ENCODE assay signal across 2 cellular contexts in genomic region chr3:60096403-60096802, GRCh38.
TF ChIP-seq lines count a peak whose summit lies in the region.

No MANE protein-coding gene starts in this region.

TF ChIP-seq in IMR-90, 13 proteins besides CTCF, POLR2A, EP300 and RAD21:
- TF ChIP-seq RFX5 (IDR thresholded peaks at IDR 0.05; ENCODE audit: low read depth, low read length) = no peak
- no peak for TF ChIP-seq FOS (IDR thresholded peaks at IDR 0.05; ENCODE audit: low read depth, low read length)
- no peak for TF ChIP-seq MXI1 (IDR thresholded peaks at IDR 0.05; ENCODE audit: borderline replicate concordance, low read depth, low read length)
- no peak for TF ChIP-seq NFE2L2 (IDR thresholded peaks at IDR 0.05; ENCODE audit: low read depth, low read length)
- no peak for TF ChIP-seq ELK1 (IDR thresholded peaks at IDR 0.05; ENCODE audit: borderline replicate concordance, low read depth, low read length)
- no peak for TF ChIP-seq SMC3 (IDR thresholded peaks at IDR 0.05; ENCODE audit: low read depth, low read length)
- no peak for TF ChIP-seq CEBPB (IDR thresholded peaks at IDR 0.05; ENCODE audit: low read depth, low read length)
- TF ChIP-seq, protein P1, sequence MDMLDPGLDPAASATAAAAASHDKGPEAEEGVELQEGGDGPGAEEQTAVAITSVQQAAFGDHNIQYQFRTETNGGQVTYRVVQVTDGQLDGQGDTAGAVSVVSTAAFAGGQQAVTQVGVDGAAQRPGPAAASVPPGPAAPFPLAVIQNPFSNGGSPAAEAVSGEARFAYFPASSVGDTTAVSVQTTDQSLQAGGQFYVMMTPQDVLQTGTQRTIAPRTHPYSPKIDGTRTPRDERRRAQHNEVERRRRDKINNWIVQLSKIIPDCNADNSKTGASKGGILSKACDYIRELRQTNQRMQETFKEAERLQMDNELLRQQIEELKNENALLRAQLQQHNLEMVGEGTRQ (IDR thresholded peaks at IDR 0.05; ENCODE audit: low read depth, low read length) = no peak
- no peak for TF ChIP-seq MAZ (IDR thresholded peaks at IDR 0.05; ENCODE audit: borderline replicate concordance, low read depth, low read length)
- no peak for TF ChIP-seq MAFK (IDR thresholded peaks at IDR 0.05; ENCODE audit: low read depth, low read length)
- no peak for TF ChIP-seq CHD1 (IDR thresholded peaks at IDR 0.05; ENCODE audit: low read depth, low read length)

TF ChIP-seq in H1, 55 proteins besides CTCF, POLR2A, EP300 and RAD21:
- no peak for TF ChIP-seq BACH1 (IDR thresholded peaks at IDR 0.05; ENCODE audit: low read length)
- no peak for TF ChIP-seq HDAC6 (IDR thresholded peaks at IDR 0.05; ENCODE audit: low read depth, low read length)
- no peak for TF ChIP-seq YY1 (IDR thresholded peaks at IDR 0.05; ENCODE audit: low read depth, low read length)
- TF ChIP-seq, protein P2, sequence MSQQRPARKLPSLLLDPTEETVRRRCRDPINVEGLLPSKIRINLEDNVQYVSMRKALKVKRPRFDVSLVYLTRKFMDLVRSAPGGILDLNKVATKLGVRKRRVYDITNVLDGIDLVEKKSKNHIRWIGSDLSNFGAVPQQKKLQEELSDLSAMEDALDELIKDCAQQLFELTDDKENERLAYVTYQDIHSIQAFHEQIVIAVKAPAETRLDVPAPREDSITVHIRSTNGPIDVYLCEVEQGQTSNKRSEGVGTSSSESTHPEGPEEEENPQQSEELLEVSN (IDR thresholded peaks at IDR 0.05) = no peak
- TF ChIP-seq CHD2 (IDR thresholded peaks at IDR 0.05; ENCODE audit: low read length) = no peak
